In genomic region chr6:27753668-27754407, GRCh38 we compare ENCODE assay signal across 8 cellular contexts.
DNase-seq lines count a peak whose midpoint lies in the region; ATAC-seq and TF ChIP-seq lines count a peak whose summit lies in the region.

No MANE protein-coding gene starts in this region.

- peak; percentile 48 for TF ChIP-seq POLR2A in NB4 (IDR thresholded peaks at IDR 0.05; ENCODE audit: extremely low read depth, insufficient read length)

- H3K4me3 Mint-ChIP-seq in activated naive CD8-positive, alpha-beta T cell treated with anti-CD3 and anti-CD28 coated beads for 36 hours: peak overlapping the region; percentile 88

- peak overlapping the region; percentile 75 for H3K4me3 ChIP-seq in HFF-Myc (replicated peaks; ENCODE audit: low read depth, low read length)
- H3K4me3 ChIP-seq in NB4 (ENCODE audit: low read depth, low read length): peak overlapping the region; percentile 65

- CTCF ChIA-PET in GM10248 (lab: Yijun Ruan, JAX): interaction anchor here (0.8 to 11.9 kb wide), 19 partner anchors 9 to 627 kb away, joined by 3 to 147 read pairs (median 4); partner anchors contain the start of gene POM121L2

- intact Hi-C loops in left cardiac atrium (cut with DNase I): loop anchor here (2.0 to 10.0 kb wide), 3 partner anchors 235 to 567 kb away; no protein-coding TSS in a partner anchor

- H3K36me3 Mint-ChIP-seq in activated naive CD8-positive, alpha-beta T cell treated with anti-CD3 and anti-CD28 coated beads for 36 hours: no peaks in the 10 kb centered on the region

- no peaks in the 10 kb centered on the region for H3K9me3 Mint-ChIP-seq in activated naive CD8-positive, alpha-beta T cell treated with anti-CD3 and anti-CD28 coated beads for 36 hours

- ATAC-seq in left cardiac atrium (peak; percentile 56 to 77), HG03025 (IDR thresholded peaks at IDR 0.05; ENCODE audit: low FRiP score, unreplicated experiment) (no peak)

- peaks cover 16% of the 10 kb centered on the region for H3K27me3 Mint-ChIP-seq in activated naive CD8-positive, alpha-beta T cell treated with anti-CD3 and anti-CD28 coated beads for 36 hours

- peaks cover 41% of the 10 kb centered on the region for H3K4me1 Mint-ChIP-seq in activated naive CD8-positive, alpha-beta T cell treated with anti-CD3 and anti-CD28 coated beads for 36 hours

- DNase-seq in GM10248 (ENCODE audit: extremely low spot score) (peak; percentile 71), HFF-Myc (ENCODE audit: extremely low read depth, low read depth) (peak; percentile 86), NB4 (ENCODE audit: low read depth) (peak; percentile 97), SKM-1 (lab: John Stamatoyannopoulos, UW; ENCODE audit: unreplicated experiment) (peak; percentile 74), left cardiac atrium (peak; percentile 79), putamen (ENCODE audit: low spot score) (peak; percentile 61)
- peak; percentile 85 for DNase-seq in activated naive CD8-positive, alpha-beta T cell treated with anti-CD3 and anti-CD28 coated beads for 36 hours

- TF ChIP-seq CTCF in GM10248 (IDR thresholded peaks at IDR 0.05; ENCODE audit: control extremely low read depth, extremely low read depth, low read depth, missing control alignments) (peak; percentile 2), HFF-Myc (IDR thresholded peaks at IDR 0.05; ENCODE audit: low read depth, low read length, missing control alignments) (no peak), NB4 (IDR thresholded peaks at IDR 0.05; ENCODE audit: low read depth, low read length) (no peak)

- POLR2A ChIA-PET in GM10248 (lab: Yijun Ruan, JAX): interaction anchor here (0.6 to 1.5 kb wide), 4 partner anchors 118 to 627 kb away, joined by 3 to 12 read pairs (median 4); a partner anchor contains a TSS

- H3K27ac Mint-ChIP-seq in activated naive CD8-positive, alpha-beta T cell treated with anti-CD3 and anti-CD28 coated beads for 36 hours: peak overlapping the region; percentile 84
